ENCODE assay signal across 3 cellular contexts in genomic region chr2:203438528-203438927, GRCh38.
TF ChIP-seq lines count a peak whose summit lies in the region.

No MANE protein-coding gene starts in this region.

TF ChIP-seq in SK-N-SH, 30 proteins besides CTCF, POLR2A, EP300 and RAD21 (continued from another document):
- TF ChIP-seq MEF2A (IDR thresholded peaks at IDR 0.05; ENCODE audit: borderline replicate concordance, low read depth) (no peak), JUND (IDR thresholded peaks at IDR 0.05) (no peak), GABPA (IDR thresholded peaks at IDR 0.05; ENCODE audit: low read depth) (no peak), RXRA (IDR thresholded peaks at IDR 0.05; ENCODE audit: borderline replicate concordance, low read depth) (no peak), MAX (IDR thresholded peaks at IDR 0.05; ENCODE audit: low read depth) (no peak), USF2 (IDR thresholded peaks at IDR 0.05; ENCODE audit: borderline replicate concordance, low read depth, low read length) (no peak), POLR2AphosphoS5 (IDR thresholded peaks at IDR 0.05; ENCODE audit: low read depth, low read length) (0 out of 2 replicates have a peak, but pooled peaks have one; percentile 9)

TF ChIP-seq in SK-N-SH treated with all-trans-retinoic acid at 6 μM for 48 hours, 23 proteins besides CTCF, POLR2A, EP300 and RAD21 (continued from another document):
- no peak for TF ChIP-seq PATZ1 (CRISPR knock-in tag; IDR thresholded peaks at IDR 0.05; ENCODE audit: borderline replicate concordance)
- TF ChIP-seq TCF4 (CRISPR knock-in tag; IDR thresholded peaks at IDR 0.05; ENCODE audit: borderline replicate concordance) = no peak
- no peak for TF ChIP-seq ARNTL (CRISPR knock-in tag; IDR thresholded peaks at IDR 0.05; ENCODE audit: borderline replicate concordance, low read depth)
- no peak for TF ChIP-seq GLIS3 (CRISPR knock-in tag; IDR thresholded peaks at IDR 0.05)
- no peak for TF ChIP-seq ISL1 (CRISPR knock-in tag; IDR thresholded peaks at IDR 0.05)
- TF ChIP-seq, protein P1, sequence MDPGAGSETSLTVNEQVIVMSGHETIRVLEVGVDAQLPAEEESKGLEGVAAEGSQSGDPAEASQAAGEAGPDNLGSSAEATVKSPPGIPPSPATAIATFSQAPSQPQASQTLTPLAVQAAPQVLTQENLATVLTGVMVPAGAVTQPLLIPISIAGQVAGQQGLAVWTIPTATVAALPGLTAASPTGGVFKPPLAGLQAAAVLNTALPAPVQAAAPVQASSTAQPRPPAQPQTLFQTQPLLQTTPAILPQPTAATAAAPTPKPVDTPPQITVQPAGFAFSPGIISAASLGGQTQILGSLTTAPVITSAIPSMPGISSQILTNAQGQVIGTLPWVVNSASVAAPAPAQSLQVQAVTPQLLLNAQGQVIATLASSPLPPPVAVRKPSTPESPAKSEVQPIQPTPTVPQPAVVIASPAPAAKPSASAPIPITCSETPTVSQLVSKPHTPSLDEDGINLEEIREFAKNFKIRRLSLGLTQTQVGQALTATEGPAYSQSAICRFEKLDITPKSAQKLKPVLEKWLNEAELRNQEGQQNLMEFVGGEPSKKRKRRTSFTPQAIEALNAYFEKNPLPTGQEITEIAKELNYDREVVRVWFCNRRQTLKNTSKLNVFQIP (CRISPR knock-in tag; IDR thresholded peaks at IDR 0.05; ENCODE audit: borderline replicate concordance, low read depth) = no peak
- no peak for TF ChIP-seq ZNF565 (CRISPR knock-in tag; conservative IDR thresholded peaks at IDR 0.05; ENCODE audit: low read depth)
- TF ChIP-seq ZNF8 (CRISPR knock-in tag; IDR thresholded peaks at IDR 0.05) = no peak
- no peak for TF ChIP-seq ZFP30 (CRISPR knock-in tag; IDR thresholded peaks at IDR 0.05)
- TF ChIP-seq, protein P2, sequence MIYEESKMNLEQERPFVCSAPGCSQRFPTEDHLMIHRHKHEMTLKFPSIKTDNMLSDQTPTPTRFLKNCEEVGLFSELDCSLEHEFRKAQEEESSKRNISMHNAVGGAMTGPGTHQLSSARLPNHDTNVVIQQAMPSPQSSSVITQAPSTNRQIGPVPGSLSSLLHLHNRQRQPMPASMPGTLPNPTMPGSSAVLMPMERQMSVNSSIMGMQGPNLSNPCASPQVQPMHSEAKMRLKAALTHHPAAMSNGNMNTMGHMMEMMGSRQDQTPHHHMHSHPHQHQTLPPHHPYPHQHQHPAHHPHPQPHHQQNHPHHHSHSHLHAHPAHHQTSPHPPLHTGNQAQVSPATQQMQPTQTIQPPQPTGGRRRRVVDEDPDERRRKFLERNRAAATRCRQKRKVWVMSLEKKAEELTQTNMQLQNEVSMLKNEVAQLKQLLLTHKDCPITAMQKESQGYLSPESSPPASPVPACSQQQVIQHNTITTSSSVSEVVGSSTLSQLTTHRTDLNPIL (CRISPR knock-in tag; IDR thresholded peaks at IDR 0.05; ENCODE audit: low read depth) = no peak
- TF ChIP-seq ZNF70 (CRISPR knock-in tag; IDR thresholded peaks at IDR 0.05) = no peak
- no peak for TF ChIP-seq TOX (CRISPR knock-in tag; IDR thresholded peaks at IDR 0.05; ENCODE audit: borderline replicate concordance)
- no peak for TF ChIP-seq OSR1 (CRISPR knock-in tag; IDR thresholded peaks at IDR 0.05)
- TF ChIP-seq ZFP3 (CRISPR knock-in tag; IDR thresholded peaks at IDR 0.05) = no peak
- no peak for TF ChIP-seq ESRRG (CRISPR knock-in tag; IDR thresholded peaks at IDR 0.05)

TF ChIP-seq in HepG2, 621 proteins besides CTCF, POLR2A, EP300 and RAD21 (continued from another document):
- TF ChIP-seq, protein P3, sequence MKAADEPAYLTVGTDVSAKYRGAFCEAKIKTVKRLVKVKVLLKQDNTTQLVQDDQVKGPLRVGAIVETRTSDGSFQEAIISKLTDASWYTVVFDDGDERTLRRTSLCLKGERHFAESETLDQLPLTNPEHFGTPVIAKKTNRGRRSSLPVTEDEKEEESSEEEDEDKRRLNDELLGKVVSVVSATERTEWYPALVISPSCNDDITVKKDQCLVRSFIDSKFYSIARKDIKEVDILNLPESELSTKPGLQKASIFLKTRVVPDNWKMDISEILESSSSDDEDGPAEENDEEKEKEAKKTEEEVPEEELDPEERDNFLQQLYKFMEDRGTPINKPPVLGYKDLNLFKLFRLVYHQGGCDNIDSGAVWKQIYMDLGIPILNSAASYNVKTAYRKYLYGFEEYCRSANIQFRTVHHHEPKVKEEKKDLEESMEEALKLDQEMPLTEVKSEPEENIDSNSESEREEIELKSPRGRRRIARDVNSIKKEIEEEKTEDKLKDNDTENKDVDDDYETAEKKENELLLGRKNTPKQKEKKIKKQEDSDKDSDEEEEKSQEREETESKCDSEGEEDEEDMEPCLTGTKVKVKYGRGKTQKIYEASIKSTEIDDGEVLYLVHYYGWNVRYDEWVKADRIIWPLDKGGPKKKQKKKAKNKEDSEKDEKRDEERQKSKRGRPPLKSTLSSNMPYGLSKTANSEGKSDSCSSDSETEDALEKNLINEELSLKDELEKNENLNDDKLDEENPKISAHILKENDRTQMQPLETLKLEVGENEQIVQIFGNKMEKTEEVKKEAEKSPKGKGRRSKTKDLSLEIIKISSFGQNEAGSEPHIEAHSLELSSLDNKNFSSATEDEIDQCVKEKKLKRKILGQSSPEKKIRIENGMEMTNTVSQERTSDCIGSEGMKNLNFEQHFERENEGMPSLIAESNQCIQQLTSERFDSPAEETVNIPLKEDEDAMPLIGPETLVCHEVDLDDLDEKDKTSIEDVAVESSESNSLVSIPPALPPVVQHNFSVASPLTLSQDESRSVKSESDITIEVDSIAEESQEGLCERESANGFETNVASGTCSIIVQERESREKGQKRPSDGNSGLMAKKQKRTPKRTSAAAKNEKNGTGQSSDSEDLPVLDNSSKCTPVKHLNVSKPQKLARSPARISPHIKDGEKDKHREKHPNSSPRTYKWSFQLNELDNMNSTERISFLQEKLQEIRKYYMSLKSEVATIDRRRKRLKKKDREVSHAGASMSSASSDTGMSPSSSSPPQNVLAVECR (CRISPR knock-in tag; IDR thresholded peaks at IDR 0.05; ENCODE audit: borderline replicate concordance) = no peak
- TF ChIP-seq ZNF292 (CRISPR knock-in tag; IDR thresholded peaks at IDR 0.05; ENCODE audit: borderline replicate concordance, low read depth) (no peak), ZNF12 (CRISPR knock-in tag; IDR thresholded peaks at IDR 0.05) (no peak), ZNF879 (CRISPR knock-in tag; IDR thresholded peaks at IDR 0.05) (no peak)
